Comparison of ENCODE assay signal across 20 cellular contexts in the genomic region with DNA sequence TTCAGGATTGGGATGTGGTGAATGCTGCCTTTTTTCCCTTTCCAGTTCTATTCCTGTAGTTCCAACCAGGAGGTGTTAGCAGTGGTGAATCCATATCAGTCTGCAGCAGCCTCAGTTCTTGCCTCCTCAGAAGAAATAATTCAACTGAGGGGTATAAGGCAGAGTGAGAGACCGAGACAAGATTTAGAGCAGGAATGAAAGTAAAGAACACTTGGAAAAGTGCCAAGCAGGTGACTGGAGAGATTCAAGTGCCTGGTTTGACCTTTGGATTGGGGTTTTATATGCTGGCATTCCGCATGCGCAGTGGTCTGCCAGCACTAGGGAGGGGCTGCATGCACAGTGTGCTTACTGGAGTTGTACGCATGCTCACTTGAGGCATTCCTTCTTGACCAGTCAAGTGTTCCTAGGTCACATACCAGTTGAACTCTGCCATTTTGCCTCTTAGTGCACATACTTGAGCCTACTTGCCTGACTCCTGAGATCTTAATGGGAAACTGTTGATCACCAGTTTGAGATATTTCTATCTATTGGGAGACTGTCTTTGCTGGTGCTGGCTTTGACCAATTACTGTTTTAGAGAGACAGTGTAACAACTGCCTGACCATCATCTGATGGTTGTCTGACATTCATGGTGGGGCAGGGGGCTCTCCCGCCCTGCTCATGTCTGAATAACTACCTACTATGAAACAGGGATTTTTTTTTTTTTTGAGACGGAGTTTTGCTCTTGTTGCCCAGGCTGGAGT. TPM values are rescaled to one million over a fixed set of nuclear protein-coding genes. Genes with fewer than 3 reads are reported as not detected.
DNase-seq lines count a peak whose midpoint lies in the region; ATAC-seq and TF ChIP-seq lines count a peak whose summit lies in the region.
"Had no signal": no experiment of that assay in that cellular context is flagged by ENCODE, and none has a peak within 500 bp of the region (broad histone marks: within the 10 kb centered on the region; RNA-seq: fewer than 3 reads in every experiment).

No MANE protein-coding gene starts in this region.

- no peak for TF ChIP-seq CTCF in lower lobe of right lung (IDR thresholded peaks at IDR 0.05)
- TF ChIP-seq CTCF in thyroid gland (IDR thresholded peaks at IDR 0.05), result no peak

- H3K4me1 Mint-ChIP-seq in immature natural killer cell, result peaks cover 38 to 44% of the 10 kb centered on the region in 2 donors
- H3K4me1 Mint-ChIP-seq: activated naive CD4-positive, alpha-beta T cell treated with anti-CD3 and anti-CD28 coated beads, Interleukin-2, amount 10 ng/mL, durations not matched to agents 7 days and 5 days had no signal

- no peak overlapping the region for H3K4me3 Mint-ChIP-seq in immature natural killer cell
- H3K4me3 Mint-ChIP-seq: activated naive CD4-positive, alpha-beta T cell treated with anti-CD3 and anti-CD28 coated beads, Interleukin-2, amount 10 ng/mL, durations not matched to agents 7 days and 5 days had no signal

- H3K4me1 ChIP-seq in lower lobe of right lung, result peaks cover 5% of the 10 kb centered on the region
- peaks cover 8 to 10% of the 10 kb centered on the region in 2 donors for H3K4me1 ChIP-seq in thyroid gland

- peaks cover 0 to 2% (median 0%) of the 10 kb centered on the region in 3 donors for H3K27me3 Mint-ChIP-seq in immature natural killer cell (ENCODE audit: low read depth in 3 of 3)

- no peak overlapping the region for H3K27ac ChIP-seq in lower lobe of right lung
- H3K27ac ChIP-seq in thyroid gland, result no peak overlapping the region
- H3K27ac ChIP-seq: C4-2B, left ventricle myocardium inferior had no signal

- TF ChIP-seq POLR2A in thyroid gland (IDR thresholded peaks at IDR 0.05), result no peak

- H3K27ac Mint-ChIP-seq in immature natural killer cell, result peak overlapping the region in 1 of 6 donors; percentile 49
- H3K27ac Mint-ChIP-seq: activated naive CD4-positive, alpha-beta T cell treated with anti-CD3 and anti-CD28 coated beads, Interleukin-2, amount 10 ng/mL, durations not matched to agents 7 days and 5 days had no signal

- H3K36me3 ChIP-seq in lower lobe of right lung (no peaks in the 10 kb centered on the region), thyroid gland (no peaks in the 10 kb centered on the region)
- H3K36me3 ChIP-seq: left ventricle myocardium inferior had no signal

- intact Hi-C loops in lower lobe of right lung (cut with DNase I), result no loop called here
- intact Hi-C loops in thyroid gland (cut with DNase I), result no loop called here

- H3K9me3 ChIP-seq in lower lobe of right lung (no peaks in the 10 kb centered on the region), thyroid gland (no peaks in the 10 kb centered on the region)
- H3K9me3 ChIP-seq: left ventricle myocardium inferior had no signal

- DNase-seq in NCI-H1105 treated with DMSO at 0.1 percent for 48 hours (lab: John Stamatoyannopoulos, UW) (peak; percentile 14), NCI-H1105 (lab: John Stamatoyannopoulos, UW) (no peak), SW480 (ENCODE audit: low spot score) (peak; percentile 86), lower lobe of right lung (peak; percentile 52), thyroid gland (peak; percentile 75 to 80), immature natural killer cell (no peak), KG1 (lab: John Stamatoyannopoulos, UW) (no peak)
- DNase-seq: 8988T; activated CD4-positive, alpha-beta T cell treated with anti-CD3 and anti-CD28 coated beads for 4 hours; activated CD8-positive, alpha-beta memory T cell treated with anti-CD3 and anti-CD28 coated beads, Interleukin-2, amount 50 U/mL, for 4 hours; activated naive CD4-positive, alpha-beta T cell treated with anti-CD3 and anti-CD28 coated beads, Interleukin-2, amount 10 ng/mL, durations not matched to agents 7 days and 5 days; GOT3; left ventricle myocardium inferior; stimulated activated CD4-positive, alpha-beta T cell treated with anti-CD3 and anti-CD28 coated beads, Interleukin-4, amount 100 ng/mL, for 4 hours; T-helper 9 cell had no signal

- H3K36me3 Mint-ChIP-seq in immature natural killer cell, result no peaks in the 10 kb centered on the region
- H3K36me3 Mint-ChIP-seq: activated naive CD4-positive, alpha-beta T cell treated with anti-CD3 and anti-CD28 coated beads, Interleukin-2, amount 10 ng/mL, durations not matched to agents 7 days and 5 days had no signal

- peaks cover 0 to 2% (median 0%) of the 10 kb centered on the region in 6 donors for H3K9me3 Mint-ChIP-seq in immature natural killer cell
- H3K9me3 Mint-ChIP-seq: activated naive CD4-positive, alpha-beta T cell treated with anti-CD3 and anti-CD28 coated beads, Interleukin-2, amount 10 ng/mL, durations not matched to agents 7 days and 5 days had no signal

- H3K27me3 ChIP-seq in lower lobe of right lung (ENCODE audit: low read depth) (no peaks in the 10 kb centered on the region), thyroid gland (no peaks in the 10 kb centered on the region)

- no peak overlapping the region for H3K4me3 ChIP-seq in lower lobe of right lung
- H3K4me3 ChIP-seq in thyroid gland (replicated peaks in 1 of 3), result no peak overlapping the region
- H3K4me3 ChIP-seq: left ventricle myocardium inferior had no signal

- 51 to 60% methylated on average over 6 of the region's 6 CpGs for WGBS in thyroid gland, 2 donors

- ATAC-seq in lower lobe of right lung (peak; percentile 64 to 67), HG03159 (IDR thresholded peaks at IDR 0.05; ENCODE audit: unreplicated experiment) (no peak)

RNA-seq across cellular contexts. Expression of a gene that starts 0.7 kb away (rescaled TPM):
- total RNA-seq in lower lobe of right lung (0.50 TPM), thyroid gland (under 1 TPM in 1 of 4 donors, not detected in 3; 0.33 TPM)
- not detected for polyA plus RNA-seq in immature natural killer cell
- total RNA-seq: fibroblast of lung, left ventricle myocardium inferior, SK-MEL-5 had no signal
- polyA plus RNA-seq: fibroblast of lung, neural cell had no signal

RNA-seq across cellular contexts. Expression of a gene that starts 15.5 kb away (rescaled TPM):
- total RNA-seq in lower lobe of right lung, result 20.7 TPM
- total RNA-seq in thyroid gland, result 10 to 100 TPM in 3 of 4 donors, 1 to 10 TPM in 1; 3.0 to 43.0 (median 23.2) TPM
- polyA plus RNA-seq in immature natural killer cell, result not detected
- total RNA-seq: fibroblast of lung, SK-MEL-5 had no signal
- polyA plus RNA-seq: fibroblast of lung, neural cell had no signal

RNA-seq across cellular contexts. Expression of a gene that starts 15.7 kb away (rescaled TPM):
- total RNA-seq in lower lobe of right lung (5.1 TPM), thyroid gland (1 to 10 TPM in 2 of 4 donors, not detected in 2; 2.7 to 3.8 TPM)
- 1 to 10 TPM in 2 of 3 donors, under 1 TPM in 1; 0.60 to 2.6 (median 2.1) TPM for polyA plus RNA-seq in immature natural killer cell
- total RNA-seq: fibroblast of lung, left ventricle myocardium inferior, SK-MEL-5 had no signal
- polyA plus RNA-seq: fibroblast of lung, neural cell had no signal

RNA-seq across cellular contexts. Expression of a gene that starts 20.7 kb away (rescaled TPM):
- total RNA-seq in lower lobe of right lung (0.50 TPM), thyroid gland (under 1 TPM in 1 of 4 donors, not detected in 3; 0.81 TPM)
- polyA plus RNA-seq in immature natural killer cell, result not detected
- total RNA-seq: fibroblast of lung, left ventricle myocardium inferior, SK-MEL-5 had no signal
- polyA plus RNA-seq: fibroblast of lung, neural cell had no signal

RNA-seq across cellular contexts. Expression of a gene that starts 58.5 kb away (rescaled TPM):
- total RNA-seq in lower lobe of right lung (not detected), thyroid gland (not detected)
- polyA plus RNA-seq in immature natural killer cell, result not detected
- total RNA-seq: fibroblast of lung, left ventricle myocardium inferior, SK-MEL-5 had no signal
- polyA plus RNA-seq: fibroblast of lung, neural cell had no signal

Comparison
In these comparisons a context has a peak if more than half of its experiments do, and no peak if none do; other contexts are left out.
1. DNase-seq: peak in NCI-H1105 treated with DMSO at 0.1 percent for 48 hours (single experiment), SW480 (single experiment), lower lobe of right lung (single experiment) and thyroid gland (2 of 2); none in NCI-H1105 (single experiment), immature natural killer cell (0 of 3) and KG1 (single experiment).